ENCODE assay signal across 8 cellular contexts in genomic region chr6:118709859-118710350, GRCh38. TPM values are rescaled to one million over a fixed set of nuclear protein-coding genes. Genes with fewer than 3 reads are reported as not detected.
DNase-seq lines count a peak whose midpoint lies in the region; ATAC-seq and TF ChIP-seq lines count a peak whose summit lies in the region.

No MANE protein-coding gene starts in this region.

- no peak overlapping the region for H3K9ac ChIP-seq in endocrine pancreas (ENCODE audit: control insufficient read depth, insufficient read depth, low read length)

- no peaks in the 10 kb centered on the region for H3K36me3 ChIP-seq in endocrine pancreas (ENCODE audit: control insufficient read depth, insufficient read depth, low read length)
- no peaks in the 10 kb centered on the region for H3K36me3 ChIP-seq in neuron (ENCODE audit: insufficient read depth, low read length)
- H3K36me3 ChIP-seq in transverse colon, result no peaks in the 10 kb centered on the region

- no peak for TF ChIP-seq CTCF in transverse colon (IDR thresholded peaks at IDR 0.05)

- 20 to 38% methylated on average over 1 to 3 of the region's 3 CpGs for WGBS in transverse colon (ENCODE audit: low coverage in 1 of 2), 2 donors

- DNase-seq in GDM1 (lab: John Stamatoyannopoulos, UW) (peak; percentile 75), Kasumi-1 (lab: John Stamatoyannopoulos, UW) (peak; percentile 97 to 98), transverse colon (peak; percentile 55), GOT3 (lab: John Stamatoyannopoulos, UW) (no peak)
- peak; percentile 62 for DNase-seq in activated CD4-positive, alpha-beta T cell treated with anti-CD3 and anti-CD28 coated beads, Interleukin-2, amount 50 U/mL, for 1 hour

- H3K27me3 ChIP-seq in endocrine pancreas (ENCODE audit: control insufficient read depth, insufficient read depth, low read length), result no peaks in the 10 kb centered on the region
- H3K27me3 ChIP-seq in neuron (ENCODE audit: insufficient read depth, low read length), result no peaks in the 10 kb centered on the region
- no peaks in the 10 kb centered on the region for H3K27me3 ChIP-seq in transverse colon

- intact Hi-C loops in transverse colon (cut with DNase I; ENCODE audit: low total_unique reads), result no loop called here

- no peak for TF ChIP-seq POLR2A in transverse colon (IDR thresholded peaks at IDR 0.05)

- H2AFZ ChIP-seq in neuron (ENCODE audit: low read depth, low read length), result peak overlapping the region; percentile 46

- in situ Hi-C loops in transverse colon (cut with MboI; ENCODE audit: low pct_ligation_motif_present in 1 of 4, low pct_unique_long_range_greater_than_20kb in 1 of 4, low sequenced_read_pairs in 3 of 4), result no loop called here

- H3K4me1 ChIP-seq in endocrine pancreas (ENCODE audit: control insufficient read depth, insufficient read depth, low read length) (peaks cover 11% of the 10 kb centered on the region), neuron (ENCODE audit: insufficient read depth, low read length) (peaks cover 44% of the 10 kb centered on the region), transverse colon (peaks cover 0 to 30% (median 7%) of the 10 kb centered on the region in 4 donors)

- H3K27ac ChIP-seq in transverse colon, result peak overlapping the region; percentile 43 to 70 (median 68)

- ATAC-seq in GM21619 (IDR thresholded peaks at IDR 0.05; ENCODE audit: unreplicated experiment), result peak; percentile 91

- TF ChIP-seq EP300 in transverse colon (IDR thresholded peaks at IDR 0.05; ENCODE audit: low read depth), result no peak

- H3K4me3 ChIP-seq in endocrine pancreas (ENCODE audit: control insufficient read depth, insufficient read depth, low read length) (peak overlapping the region; percentile 29), neuron (ENCODE audit: low read length) (no peak overlapping the region), transverse colon (peak overlapping the region in 2 of 4 donors; percentile 18 to 38)

- H3K9me3 ChIP-seq in endocrine pancreas (ENCODE audit: control insufficient read depth, low read length) (no peaks in the 10 kb centered on the region), neuron (ENCODE audit: low read length) (no peaks in the 10 kb centered on the region), transverse colon (no peaks in the 10 kb centered on the region)

RNA-seq across cellular contexts. Expression of gene CEP85L, which starts 58.5 kb away (rescaled TPM):
- 10 to 100 TPM in 1 of 4 donors, 1 to 10 TPM in 3; 5.3 to 10.5 (median 8.7) TPM for total RNA-seq in transverse colon
